Comparison of ENCODE assay signal across 8 cellular contexts in genomic region chr16:30334473-30334985, GRCh38. TPM values are rescaled to one million over a fixed set of nuclear protein-coding genes. Genes with fewer than 3 reads are reported as not detected.
DNase-seq lines count a peak whose midpoint lies in the region; ATAC-seq and TF ChIP-seq lines count a peak whose summit lies in the region.
"Not testable (repeated sequence)": the region's sequence is repeated elsewhere in the genome, so short reads cannot be mapped to it uniquely, and the experiment has no call there.

No MANE protein-coding gene starts in this region.

- ATAC-seq in GM19397 (IDR thresholded peaks at IDR 0.05; ENCODE audit: unreplicated experiment) (peak; percentile 89), HG03432 (IDR thresholded peaks at IDR 0.05; ENCODE audit: unreplicated experiment) (peak; percentile 86), right lobe of liver (peak; percentile 76 to 89 (median 80))

- not testable (repeated sequence) for H3K27me3 ChIP-seq in BLaER1 treated with 17β-estradiol and CSF1 and Interleukin-3, amounts not matched to agents 10 nM and 100 nM; dorsolateral prefrontal cortex; right lobe of liver

- H3K9me3 ChIP-seq in BLaER1 treated with 17β-estradiol and CSF1 and Interleukin-3, amounts not matched to agents 10 nM and 100 nM (replicated peaks in 1 of 11); right lobe of liver: not testable (repeated sequence)

- H3K9ac ChIP-seq in BLaER1 treated with 17β-estradiol and CSF1 and Interleukin-3, amounts not matched to agents 10 nM and 100 nM: peak overlapping the region; percentile 90 to 94 (median 91)

- H3K4me2 ChIP-seq in BLaER1 treated with 17β-estradiol and CSF1 and Interleukin-3, amounts not matched to agents 10 nM and 100 nM: peak overlapping the region in 6 of 11 experiments; percentile 15 to 78 (median 37); a peak in 9 of 22 replicates

- peaks cover 0 to 26% (median 20%) of the 10 kb centered on the region in 11 experiments; a peak in 15 of 22 replicates for H4K20me1 ChIP-seq in BLaER1 treated with 17β-estradiol and CSF1 and Interleukin-3, amounts not matched to agents 10 nM and 100 nM

- H3K4me1 ChIP-seq in BLaER1 treated with 17β-estradiol and CSF1 and Interleukin-3, amounts not matched to agents 10 nM and 100 nM: peaks cover 20 to 32% (median 25%) of the 10 kb centered on the region in 10 experiments
- not testable (repeated sequence) for H3K4me1 ChIP-seq in right lobe of liver

- DNase-seq in NCI-H774 (lab: John Stamatoyannopoulos, UW) (peak; percentile 67), dorsolateral prefrontal cortex (peak in 3 of 10 donors; percentile 29 to 63 (median 52)), right lobe of liver (peak; percentile 91 to 93 (median 92))
- peak; percentile 86 to 87 for DNase-seq in activated CD4-positive, alpha-beta T cell treated with anti-CD3 and anti-CD28 coated beads, Interleukin-2, amount 50 U/mL, for 48 hours
- DNase-seq in stimulated activated CD4-positive, alpha-beta T cell treated with anti-CD3 and anti-CD28 coated beads, Interleukin-2, amount 100 ng/mL, for 48 hours: peak; percentile 80 to 84

- WGBS in right lobe of liver (ENCODE audit: insufficient coverage, low coverage, low lambda C conversion rate, missing lambda C conversion rate): 0% methylated on average over 6 of the region's 33 CpGs

- not testable (repeated sequence) for TF ChIP-seq POLR2A in right lobe of liver (IDR thresholded peaks at IDR 0.05)

- intact Hi-C loops in dorsolateral prefrontal cortex (cut with DNase I); right lobe of liver (cut with DNase I): not testable (repeated sequence)

- not testable (repeated sequence) for TF ChIP-seq CTCF in dorsolateral prefrontal cortex (IDR thresholded peaks at IDR 0.05 in 54 of 56, conservative IDR thresholded peaks at IDR 0.05 in 2 of 56; ENCODE audit: low read depth in 1 of 56, partially characterized antibody in 56 of 56); right lobe of liver (IDR thresholded peaks at IDR 0.05)

- H3K4me3 ChIP-seq in BLaER1 treated with 17β-estradiol and CSF1 and Interleukin-3, amounts not matched to agents 10 nM and 100 nM: peak overlapping the region; percentile 68 to 79 (median 74)
- peak overlapping the region; percentile 46 to 80 (median 70) for H3K4me3 ChIP-seq in dorsolateral prefrontal cortex
- H3K4me3 ChIP-seq in right lobe of liver: peak overlapping the region; percentile 69 to 79 (median 72)

- not testable (repeated sequence) for H3K36me3 ChIP-seq in BLaER1 treated with 17β-estradiol and CSF1 and Interleukin-3, amounts not matched to agents 10 nM and 100 nM; right lobe of liver

- H3K27ac ChIP-seq in BLaER1 treated with 17β-estradiol and CSF1 and Interleukin-3, amounts not matched to agents 10 nM and 100 nM: peak overlapping the region; percentile 87 to 94 (median 91)
- H3K27ac ChIP-seq in dorsolateral prefrontal cortex (peak overlapping the region in 44 of 59 donors; percentile 8 to 93 (median 84)), right lobe of liver (peak overlapping the region; percentile 70 to 91 (median 75))

RNA-seq across cellular contexts. Expression of gene CD2BP2, which starts 20.6 kb away (rescaled TPM):
- 10 to 100 TPM; 45.0 to 76.5 (median 59.2) TPM for total RNA-seq in dorsolateral prefrontal cortex
- 10 to 100 TPM; 14.8 to 23.8 (median 18.2) TPM for total RNA-seq in right lobe of liver

RNA-seq across cellular contexts. Expression of gene TBC1D10B, which starts 35.8 kb away (rescaled TPM):
- total RNA-seq in dorsolateral prefrontal cortex: 10 to 100 TPM; 50.3 to 87.6 (median 67.1) TPM
- total RNA-seq in right lobe of liver: 10 to 100 TPM in 3 of 6 experiments, 1 to 10 TPM in 3; 7.9 to 12.3 (median 10.6) TPM

RNA-seq across cellular contexts. Expression of gene MYL11, which starts 40.1 kb away (rescaled TPM):
- total RNA-seq in dorsolateral prefrontal cortex (1 to 10 TPM in 12 of 120 experiments, under 1 TPM in 1, not detected in 107; 0.95 to 3.8 (median 2.0) TPM), right lobe of liver (1 to 10 TPM in 1 of 6 experiments, not detected in 5; 1.4 TPM)

RNA-seq across cellular contexts. Expression of gene SEPTIN1, which starts 47.8 kb away (rescaled TPM):
- 1 to 10 TPM; 1.6 to 8.3 (median 4.0) TPM for total RNA-seq in dorsolateral prefrontal cortex
- 1 to 10 TPM in 3 of 6 experiments, under 1 TPM in 3; 0.12 to 1.7 (median 0.93) TPM for total RNA-seq in right lobe of liver
